ENCODE assay signal across 8 cellular contexts in genomic region chr12:122079532-122080081, GRCh38. TPM values are rescaled to one million over a fixed set of nuclear protein-coding genes. Genes with fewer than 3 reads are reported as not detected.
DNase-seq lines count a peak whose midpoint lies in the region; TF ChIP-seq lines count a peak whose summit lies in the region.

No MANE protein-coding gene starts in this region.

- peak overlapping the region; percentile 68 for H3K4me3 ChIP-seq in SJCRH30
- peak overlapping the region; percentile 58 to 92 (median 64) for H3K4me3 ChIP-seq in esophagus squamous epithelium

- H3K9me3 ChIP-seq in SJCRH30 (replicated peaks): no peaks in the 10 kb centered on the region
- no peaks in the 10 kb centered on the region for H3K9me3 ChIP-seq in esophagus squamous epithelium

- H3K4me1 Mint-ChIP-seq in activated CD4-positive, alpha-beta T cell treated with anti-CD3 and anti-CD28 coated beads, Interleukin-2, amount 10 ng/mL, durations not matched to agents 24 days and 14 days: peaks cover 52% of the 10 kb centered on the region
- peaks cover 29% of the 10 kb centered on the region for H3K4me1 Mint-ChIP-seq in progenitor cell of endocrine pancreas (ENCODE audit: low read depth)

- H3K27ac Mint-ChIP-seq in activated CD4-positive, alpha-beta T cell treated with anti-CD3 and anti-CD28 coated beads, Interleukin-2, amount 10 ng/mL, durations not matched to agents 24 days and 14 days: peak overlapping the region; percentile 88
- peak overlapping the region; percentile 81 for H3K27ac Mint-ChIP-seq in progenitor cell of endocrine pancreas

- H3K9me3 Mint-ChIP-seq in activated CD4-positive, alpha-beta T cell treated with anti-CD3 and anti-CD28 coated beads, Interleukin-2, amount 10 ng/mL, durations not matched to agents 24 days and 14 days: no peaks in the 10 kb centered on the region
- H3K9me3 Mint-ChIP-seq in progenitor cell of endocrine pancreas (ENCODE audit: low read depth): no peaks in the 10 kb centered on the region

- WGBS in esophagus squamous epithelium, 2 donors: 1 to 7% methylated on average over 7 to 8 of the region's 13 CpGs

- peaks cover 8% of the 10 kb centered on the region; the same call in 1 of the 2 replicates for H3K36me3 ChIP-seq in SJCRH30
- H3K36me3 ChIP-seq in esophagus squamous epithelium: peaks cover 0 to 13% (median 0%) of the 10 kb centered on the region in 3 donors

- DNase-seq in activated CD4-positive, alpha-beta T cell treated with anti-CD3 and anti-CD28 coated beads, Interleukin-2, amount 10 ng/mL, durations not matched to agents 24 days and 14 days: peak; percentile 76
- DNase-seq in activated CD4-positive, alpha-beta T cell treated with anti-CD3 and anti-CD28 coated beads, Interleukin-2, amount 50 U/mL, for 1 hour: no peak
- DNase-seq in SJCRH30 (peak; percentile 61 to 74), esophagus squamous epithelium (lab: John Stamatoyannopoulos, UW) (no peak), progenitor cell of endocrine pancreas (ENCODE audit: low spot score, unreplicated experiment) (no peak), medulla oblongata (ENCODE audit: extremely low spot score) (no peak), NCI-H1092 treated with DMSO at 0.1 percent for 48 hours (lab: John Stamatoyannopoulos, UW) (no peak), mucosa of gallbladder (ENCODE audit: low spot score) (no peak)

- intact Hi-C loops in activated CD4-positive, alpha-beta T cell treated with anti-CD3 and anti-CD28 coated beads, Interleukin-2, amount 10 ng/mL, durations not matched to agents 24 days and 14 days (cut with micrococcal nuclease): loop anchor here (2.0 to 10.0 kb wide), 5 partner anchors 43 to 1145 kb away; partner anchors contain the start of genes PSMD9 and SETD1B
- intact Hi-C loops in esophagus squamous epithelium (cut with DNase I): no loop called here

- H3K4me1 ChIP-seq in SJCRH30: peaks cover 21% of the 10 kb centered on the region
- H3K4me1 ChIP-seq in esophagus squamous epithelium: peaks cover 18 to 70% (median 29%) of the 10 kb centered on the region in 3 donors

- H3K27ac ChIP-seq in SJCRH30 (peak overlapping the region; percentile 89), esophagus squamous epithelium (peak overlapping the region; percentile 85 to 95 (median 90))

- no peaks in the 10 kb centered on the region for H3K27me3 Mint-ChIP-seq in activated CD4-positive, alpha-beta T cell treated with anti-CD3 and anti-CD28 coated beads, Interleukin-2, amount 10 ng/mL, durations not matched to agents 24 days and 14 days
- H3K27me3 Mint-ChIP-seq in progenitor cell of endocrine pancreas: peaks cover 27% of the 10 kb centered on the region

- TF ChIP-seq POLR2A in esophagus squamous epithelium (IDR thresholded peaks at IDR 0.05): no peak

- peaks cover 26% of the 10 kb centered on the region for H3K36me3 Mint-ChIP-seq in activated CD4-positive, alpha-beta T cell treated with anti-CD3 and anti-CD28 coated beads, Interleukin-2, amount 10 ng/mL, durations not matched to agents 24 days and 14 days (ENCODE audit: low read depth)
- peaks cover 10% of the 10 kb centered on the region for H3K36me3 Mint-ChIP-seq in progenitor cell of endocrine pancreas (ENCODE audit: insufficient read depth)

- H3K4me3 Mint-ChIP-seq in activated CD4-positive, alpha-beta T cell treated with anti-CD3 and anti-CD28 coated beads, Interleukin-2, amount 10 ng/mL, durations not matched to agents 24 days and 14 days: peak overlapping the region; percentile 91
- H3K4me3 Mint-ChIP-seq in progenitor cell of endocrine pancreas (ENCODE audit: low read depth): peak overlapping the region; percentile 85

- no peak for TF ChIP-seq CTCF in esophagus squamous epithelium (IDR thresholded peaks at IDR 0.05)
- no peak for TF ChIP-seq CTCF in progenitor cell of endocrine pancreas (IDR thresholded peaks at IDR 0.05; ENCODE audit: unreplicated experiment)

- H3K27me3 ChIP-seq in SJCRH30 (no peaks in the 10 kb centered on the region), esophagus squamous epithelium (no peaks in the 10 kb centered on the region)

RNA-seq across cellular contexts. Expression of gene MLXIP, which starts 1.1 kb away (rescaled TPM):
- total RNA-seq in activated CD4-positive, alpha-beta T cell treated with anti-CD3 and anti-CD28 coated beads, Interleukin-2, amount 10 ng/mL, durations not matched to agents 24 days and 14 days: 47.6 and 48.0 TPM in 2 replicates
- total RNA-seq in SJCRH30 (2014; rRNA removed; shearing (Covaris generic)): 21.1 and 23.2 TPM in 2 replicates
- total RNA-seq in esophagus squamous epithelium (10 to 100 TPM in 3 of 4 donors, 1 to 10 TPM in 1; 9.6 to 20.0 (median 11.4) TPM), progenitor cell of endocrine pancreas (48.6 and 48.7 TPM in 2 replicates), mucosa of gallbladder (89.7 TPM)

RNA-seq across cellular contexts. Expression of gene BCL7A, which starts 57.9 kb away (rescaled TPM):
- total RNA-seq in activated CD4-positive, alpha-beta T cell treated with anti-CD3 and anti-CD28 coated beads, Interleukin-2, amount 10 ng/mL, durations not matched to agents 24 days and 14 days: 9.3 and 10.7 TPM in 2 replicates
- 11.1 and 14.4 TPM in 2 replicates for total RNA-seq in SJCRH30 (2014; rRNA removed; shearing (Covaris generic))
- total RNA-seq in esophagus squamous epithelium (1 to 10 TPM; 2.5 to 8.6 (median 5.1) TPM), progenitor cell of endocrine pancreas (43.7 and 49.3 TPM in 2 replicates), mucosa of gallbladder (17.7 TPM)

Comparison
In these comparisons a context has a peak if more than half of its experiments do, and no peak if none do; other contexts are left out.
1. DNase-seq: peak in activated CD4-positive, alpha-beta T cell treated with anti-CD3 and anti-CD28 coated beads, Interleukin-2, amount 10 ng/mL, durations not matched to agents 24 days and 14 days (single experiment) and SJCRH30 (2 of 2); none in activated CD4-positive, alpha-beta T cell treated with anti-CD3 and anti-CD28 coated beads, Interleukin-2, amount 50 U/mL, for 1 hour (single experiment), esophagus squamous epithelium (single experiment), progenitor cell of endocrine pancreas (single experiment), medulla oblongata (single experiment), NCI-H1092 treated with DMSO at 0.1 percent for 48 hours (single experiment) and mucosa of gallbladder (single experiment).